Comparison of ENCODE assay signal across 7 cellular contexts in genomic region chr7:97857544-97857943, GRCh38.
"Had no signal": no experiment of that assay in that cellular context is flagged by ENCODE, and none has a peak within 500 bp of the region (broad histone marks: within the 10 kb centered on the region; RNA-seq: fewer than 3 reads in every experiment).

No MANE protein-coding gene starts in this region.

- DNase-seq: GDM1 had no signal

- H3K4me3 ChIP-seq: GM12878 had no signal

- FAIRE-seq: G401.6, GM12878, GM12891, GM12892, GM18507, GM19239 had no signal
